In genomic region chr6:13924146-13924948, GRCh38 we compare ENCODE assay signal across 9 cellular contexts. TPM values are rescaled to one million over a fixed set of nuclear protein-coding genes. Genes with fewer than 3 reads are reported as not detected.
A peak's percentile ranks its signal among the peaks of the same experiment; 100 is the strongest.
DNase-seq lines count a peak whose midpoint lies in the region; ATAC-seq, FAIRE-seq and TF ChIP-seq lines count a peak whose summit lies in the region.
"Had no signal": no experiment of that assay in that cellular context is flagged by ENCODE, and none has a peak within 500 bp of the region (broad histone marks: within the 10 kb centered on the region; RNA-seq: fewer than 3 reads in every experiment).

No MANE protein-coding gene starts in this region.

- peak overlapping the region; percentile 90 for H2BK15ac ChIP-seq in IMR-90 (ENCODE audit: low read depth, low read length)

- in situ Hi-C loops in IMR-90 (cut with MboI; ENCODE audit: low sequenced_read_pairs), result loop anchor here (25.0 kb wide), 1 partner anchor 1463 kb away; no protein-coding TSS in a partner anchor

- H3K9me3 ChIP-seq in IMR-90 (ENCODE audit: control insufficient read depth, insufficient read depth, low read length), result no peaks in the 10 kb centered on the region; the same call in 1 of the 2 replicates
- no peaks in the 10 kb centered on the region for H3K9me3 ChIP-seq in kidney (ENCODE audit: control insufficient read depth in 1 of 2, low read length in 2 of 2)

- peaks cover 0 to 8% of the 10 kb centered on the region in 2 experiments; a peak in 3 of 4 replicates for H3K79me1 ChIP-seq in IMR-90 (ENCODE audit: low read depth in 1 of 2, low read length in 2 of 2)

- dilution Hi-C loops in IMR-90 (cut with HindIII; ENCODE audit: low sequenced_read_pairs, unreplicated experiment), result no loop called here

- H3K14ac ChIP-seq in IMR-90 (replicated peaks; ENCODE audit: low read depth, low read length), result peak overlapping the region; percentile 61

- peak overlapping the region; percentile 82 for H4K91ac ChIP-seq in IMR-90 (ENCODE audit: insufficient read depth, low read depth, low read length)

- peak overlapping the region; percentile 7; the same call in 1 of the 2 replicates for H4K5ac ChIP-seq in IMR-90 (ENCODE audit: low read depth, low read length)

- TF ChIP-seq CTCF in IMR-90 (conservative IDR thresholded peaks at IDR 0.05; ENCODE audit: low read depth, low read length), result no peak
- no peak for TF ChIP-seq CTCF in bronchial epithelial cell (IDR thresholded peaks at IDR 0.05; ENCODE audit: insufficient read depth, low read length, severe bottlenecking)
- TF ChIP-seq CTCF in kidney (IDR thresholded peaks at IDR 0.05; ENCODE audit: borderline replicate concordance, extremely low read depth, insufficient read depth), result no peak

- peak overlapping the region; percentile 64 to 76 for H4K8ac ChIP-seq in IMR-90 (ENCODE audit: low read depth in 2 of 2, low read length in 2 of 2)

- POLR2A ChIA-PET in IMR-90 (lab: Charles Lee; ENCODE audit: unreplicated experiment), result interaction anchor here (0.6 kb wide), 3 partner anchors 111 to 223 kb away, joined by 3 to 8 read pairs (median 8); no protein-coding TSS in a partner anchor

- H2AK5ac ChIP-seq in IMR-90 (ENCODE audit: low read depth, low read length), result peak overlapping the region; percentile 39; the same call in 1 of the 2 replicates

- no peak for TF ChIP-seq POLR2A in IMR-90 (IDR thresholded peaks at IDR 0.05; ENCODE audit: low read depth, low read length)

- H3K4ac ChIP-seq in IMR-90 (ENCODE audit: low read depth, low read length), result peak overlapping the region; percentile 73

- FAIRE-seq in bronchial epithelial cell (lab: Jason Lieb, UNC) (no peak), kidney (lab: Jason Lieb, UNC) (no peak)

- H3K4me1 ChIP-seq in IMR-90 (ENCODE audit: control insufficient read depth, insufficient read depth, low read length) (peaks cover 2% of the 10 kb centered on the region), kidney (ENCODE audit: control insufficient read depth in 1 of 2, insufficient read depth in 1 of 2, low read depth in 1 of 2, low read length in 2 of 2) (peaks cover 0 to 8% of the 10 kb centered on the region in 2 donors)

- H3K9ac ChIP-seq in IMR-90 (ENCODE audit: low read depth, low read length) (peak overlapping the region; percentile 50), kidney (ENCODE audit: low read length in 2 of 2) (peak overlapping the region in 1 of 2 donors; percentile 36)

- peak; percentile 88 for ATAC-seq in IMR-90 (ENCODE audit: low read depth)
- ATAC-seq in HG02623 (IDR thresholded peaks at IDR 0.05; ENCODE audit: unreplicated experiment), result no peak
- no peak for ATAC-seq in GM18861 (IDR thresholded peaks at IDR 0.05; ENCODE audit: unreplicated experiment)

- H3K4me3 ChIP-seq in IMR-90 (ENCODE audit: insufficient read depth, low read depth, low read length) (peak overlapping the region; percentile 57), bronchial epithelial cell (ENCODE audit: low read depth, low read length) (peak overlapping the region; percentile 18), kidney (ENCODE audit: low read length in 2 of 2) (peak overlapping the region; percentile 36 to 64)

- H3K18ac ChIP-seq in IMR-90 (ENCODE audit: low read depth, low read length), result peak overlapping the region; percentile 39

- H2AFZ ChIP-seq in IMR-90 (replicated peaks; ENCODE audit: low read length, poor library complexity), result peak overlapping the region; percentile 92

- H3K4me2 ChIP-seq in IMR-90 (ENCODE audit: low read depth, low read length), result peak overlapping the region; percentile 87

- WGBS in IMR-90 (ENCODE audit: extremely low coverage in 2 of 2, insufficient read length in 1 of 2), 2 experiments, result no CpG with 5 or more reads among the region's 37 CpGs

- H4K20me1 ChIP-seq in IMR-90 (ENCODE audit: insufficient read depth, low read length), result no peaks in the 10 kb centered on the region

- 0 out of 2 replicates have a peak overlapping the region, but pooled peaks have one; percentile 25 for H3K23ac ChIP-seq in IMR-90 (ENCODE audit: low read depth, low read length)

- H2BK5ac ChIP-seq in IMR-90 (ENCODE audit: low read depth, low read length, poor library complexity, severe bottlenecking), result peak overlapping the region; percentile 51

- H2BK120ac ChIP-seq in IMR-90 (ENCODE audit: low read depth, low read length), result peak overlapping the region; percentile 58

- peak overlapping the region; percentile 29; the same call in 1 of the 2 replicates for H2BK20ac ChIP-seq in IMR-90 (ENCODE audit: low read depth, low read length)

- H3K36me3 ChIP-seq in IMR-90 (ENCODE audit: control insufficient read depth, insufficient read depth, low read length) (no peaks in the 10 kb centered on the region), bronchial epithelial cell (ENCODE audit: control insufficient read depth, insufficient read depth, low read length) (no peaks in the 10 kb centered on the region), kidney (ENCODE audit: control insufficient read depth in 1 of 2, insufficient read depth in 2 of 2, low read length in 2 of 2) (no peaks in the 10 kb centered on the region)

- DNase-seq in D341Med (ENCODE audit: low spot score), result peak; percentile 29
- peak; percentile 36 for DNase-seq in IMR-90
- peak; percentile 84 for DNase-seq in SK-N-DZ (ENCODE audit: low spot score)
- no peak for DNase-seq in bronchial epithelial cell (ENCODE audit: low read depth)
- peak; percentile 82 for DNase-seq in kidney
- peak; percentile 31 for DNase-seq in stimulated activated naive CD4-positive, alpha-beta T cell treated with Interleukin-2 at 50 U/mL for 16 hours (lab: John Stamatoyannopoulos, UW)

- H3K56ac ChIP-seq in IMR-90 (ENCODE audit: extremely low read depth, insufficient read depth, low read length), result peak overlapping the region; percentile 83

- intact Hi-C loops in IMR-90 (cut with micrococcal nuclease) (loop anchor here (5.0 kb wide), 1 partner anchor 113 kb away; no protein-coding TSS in a partner anchor), kidney (cut with DNase I) (no loop called here)

- peaks cover 4% of the 10 kb centered on the region; the same call in 1 of the 2 replicates for H3K27me3 ChIP-seq in IMR-90 (ENCODE audit: control insufficient read depth, insufficient read depth, low read length)
- peaks cover 30% of the 10 kb centered on the region for H3K27me3 ChIP-seq in bronchial epithelial cell (ENCODE audit: control insufficient read depth, insufficient read depth, low read length)

- CTCF ChIA-PET in IMR-90 (lab: Yijun Ruan, JAX), result interaction anchor here (0.9 to 2.4 kb wide), 5 partner anchors 12 to 142 kb away, joined by 3 to 13 read pairs (median 3); no protein-coding TSS in a partner anchor

- H2AK9ac ChIP-seq in IMR-90 (replicated peaks; ENCODE audit: low read depth, low read length, poor library complexity), result peak overlapping the region; percentile 68

- no TSS peak for BruUV-seq in IMR-90 (replicated peaks; lab: Mats Ljungman, UMichigan)

- H3K9me1 ChIP-seq in IMR-90 (ENCODE audit: insufficient read depth, low read length), result no peaks in the 10 kb centered on the region

- TF ChIP-seq RAD21 in IMR-90 (IDR thresholded peaks at IDR 0.05; ENCODE audit: low read length), result no peak

- H3K27ac ChIP-seq in IMR-90 (ENCODE audit: insufficient read depth, low read length) (peak overlapping the region; percentile 70), kidney (ENCODE audit: low read depth in 2 of 2, low read length in 2 of 2) (no peak overlapping the region)
- H3K27ac ChIP-seq: VCaP had no signal

TF ChIP-seq in IMR-90, 13 proteins besides CTCF, POLR2A, EP300 and RAD21:
- peak; percentile 84 for TF ChIP-seq CEBPB (IDR thresholded peaks at IDR 0.05; ENCODE audit: low read depth, low read length)
- TF ChIP-seq USF2 (IDR thresholded peaks at IDR 0.05; ENCODE audit: low read depth, low read length), result no peak

RNA-seq across cellular contexts. Expression of gene RNF182, which starts 0.4 kb away (rescaled TPM):
- 6.4 and 9.1 TPM in 2 replicates for total RNA-seq in IMR-90 (2012; rRNA removed)
- polyA plus RNA-seq in IMR-90 (2012; rRNA removed), result 3.0 and 4.1 TPM in 2 replicates
- 1.5 and 3.6 TPM in 2 replicates for polyA plus RNA-seq in IMR-90 (2012; cell fraction: cytosol; rRNA removed)
- polyA plus RNA-seq in IMR-90 (2012; cell fraction: nucleus; rRNA removed; ENCODE audit: low replicate concordance), result 0.94 and 4.0 TPM in 2 replicates
- 43.1 and 46.2 TPM in 2 replicates for polyA plus RNA-seq in SK-N-DZ (2014; cell fraction: cytosol; rRNA removed)
- polyA plus RNA-seq in SK-N-DZ (2014; cell fraction: nucleus; rRNA removed), result 21.3 and 24.9 TPM in 2 replicates
- 0.13 TPM in 1 of 2 replicates, not detected in the other for total RNA-seq in bronchial epithelial cell
- 3.9 TPM for total RNA-seq in kidney
- 0.90 TPM for polyA plus RNA-seq in kidney (ENCODE audit: insufficient read depth, low read depth, low replicate concordance)
